In the genomic region with DNA sequence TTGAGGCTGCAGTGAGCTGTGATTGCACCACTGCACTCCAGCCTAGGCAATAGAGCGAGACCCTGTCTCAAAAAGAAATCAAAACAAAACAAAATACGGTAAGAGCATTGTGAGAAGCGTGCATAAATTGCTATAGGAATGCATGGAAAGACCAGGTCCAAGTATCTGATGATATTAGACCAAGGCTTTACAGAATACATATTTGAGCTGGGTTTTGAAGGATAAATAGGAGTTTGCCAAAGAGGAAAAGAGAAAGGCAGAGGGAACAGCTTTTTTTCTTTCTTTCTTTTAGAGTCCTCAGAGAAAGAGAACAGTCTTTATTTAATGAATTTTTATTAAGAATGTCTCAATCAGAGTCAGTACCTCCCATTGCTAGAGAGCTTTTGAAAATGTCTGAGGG, we compare ENCODE assay signal across 25 cellular contexts.
DNase-seq lines count a peak whose midpoint lies in the region; ATAC-seq and TF ChIP-seq lines count a peak whose summit lies in the region.
"Had no signal": no experiment of that assay in that cellular context is flagged by ENCODE, and none has a peak within 500 bp of the region (broad histone marks: within the 10 kb centered on the region; RNA-seq: fewer than 3 reads in every experiment).

No MANE protein-coding gene starts in this region.

- no peak for DNase-seq in activated naive CD4-positive, alpha-beta T cell (lab: John Stamatoyannopoulos, UW)
- DNase-seq in OCI-LY7 (ENCODE audit: low spot score) = no peak
- no peak for DNase-seq in naive thymus-derived CD4-positive, alpha-beta T cell
- DNase-seq in mammary epithelial cell = no peak
- DNase-seq in activated T-cell treated with anti-CD3 and anti-CD28 coated beads, Interleukin-2, amount 50 U/mL, for 24 hours = no peak
- no peak for DNase-seq in esophagus squamous epithelium (lab: John Stamatoyannopoulos, UW)
- DNase-seq: 8988T, ACHN, BE2C, C1 segment of cervical spinal cord, COR-L47, DMS 273 treated with DMSO at 0.1 percent for 48 hours, DMS153, DMS53, DMS79, EL, GDM1 had no signal

- CTCF ChIA-PET in HEK293 (lab: Yijun Ruan, JAX) = interaction anchor here (0.6 to 2.3 kb wide), 2 partner anchors 10 to 43 kb away, joined by 4 to 12 read pairs; no protein-coding TSS in a partner anchor
- CTCF ChIA-PET in OCI-LY7 (lab: Charles Lee; ENCODE audit: unreplicated experiment) = no interaction called here
- CTCF ChIA-PET in naive thymus-derived CD4-positive, alpha-beta T cell (lab: Charles Lee) = no interaction called here
- CTCF ChIA-PET in mammary epithelial cell (lab: Charles Lee; ENCODE audit: low non-redundant PET) = no interaction called here

- dilution Hi-C loops in mammary epithelial cell (cut with HindIII; ENCODE audit: low sequenced_read_pairs) = no loop called here

- H3K4me3 ChIP-seq in HEK293 (ENCODE audit: low read depth, low read length) = no peak overlapping the region
- H3K4me3 ChIP-seq in OCI-LY7 (ENCODE audit: low read depth, low read length, poor library complexity, severe bottlenecking) = no peak overlapping the region
- no peak overlapping the region for H3K4me3 ChIP-seq in naive thymus-derived CD4-positive, alpha-beta T cell (ENCODE audit: low read length)
- H3K4me3 ChIP-seq in mammary epithelial cell (replicated peaks in 1 of 3; ENCODE audit: insufficient read depth in 1 of 3, low read depth in 2 of 3, low read length in 3 of 3) = no peak overlapping the region
- no peak overlapping the region for H3K4me3 ChIP-seq in esophagus squamous epithelium
- H3K4me3 ChIP-seq: BLaER1, GM12878 had no signal

- H3K4me1 ChIP-seq in HEK293 (ENCODE audit: control insufficient read depth, insufficient read depth, low read length) (no peaks in the 10 kb centered on the region), OCI-LY7 (ENCODE audit: insufficient read depth, low read length, poor library complexity, severe bottlenecking) (no peaks in the 10 kb centered on the region), mammary epithelial cell (ENCODE audit: insufficient read depth, low read length) (no peaks in the 10 kb centered on the region), esophagus squamous epithelium (no peaks in the 10 kb centered on the region)
- peaks cover 0 to 12% of the 10 kb centered on the region in 2 donors for H3K4me1 ChIP-seq in naive thymus-derived CD4-positive, alpha-beta T cell (ENCODE audit: control insufficient read depth in 2 of 2, insufficient read depth in 2 of 2, low read length in 2 of 2)
- H3K4me1 ChIP-seq: BE2C, BLaER1 had no signal

- TF ChIP-seq CTCF in HEK293 (tag by site-specific recombination; IDR thresholded peaks at IDR 0.05) (no peak), OCI-LY7 (conservative IDR thresholded peaks at IDR 0.05; ENCODE audit: low read length) (no peak), mammary epithelial cell (conservative IDR thresholded peaks at IDR 0.05 in 1 of 2, IDR thresholded peaks at IDR 0.05 in 1 of 2; ENCODE audit: extremely low read depth in 1 of 2, insufficient read depth in 1 of 2, low read depth in 1 of 2, low read length in 2 of 2) (no peak), esophagus squamous epithelium (IDR thresholded peaks at IDR 0.05) (no peak)

- H3K4me2 ChIP-seq in OCI-LY7 (ENCODE audit: low read length) (no peak overlapping the region), mammary epithelial cell (ENCODE audit: insufficient read depth, low read depth, low read length) (no peak overlapping the region)
- H3K4me2 ChIP-seq: BLaER1 had no signal

- H3K4me3 Mint-ChIP-seq in activated naive CD4-positive, alpha-beta T cell treated with anti-CD3 and anti-CD28 coated beads, Interleukin-2, amount 50 U/mL, for 24 hours = no peak overlapping the region
- H3K4me3 Mint-ChIP-seq in naive thymus-derived CD4-positive, alpha-beta T cell = peak overlapping the region in 2 of 10 donors; percentile 35 to 52
- H3K4me3 Mint-ChIP-seq in activated T-cell treated with anti-CD3 and anti-CD28 coated beads, Interleukin-2, amount 50 U/mL, for 24 hours = no peak overlapping the region
- H3K4me3 Mint-ChIP-seq: CD4-positive, CD25-positive, alpha-beta regulatory T cell had no signal

- intact Hi-C loops in OCI-LY7 (cut with micrococcal nuclease; ENCODE audit: unreplicated experiment) (no loop called here), mammary epithelial cell (cut with micrococcal nuclease) (no loop called here), esophagus squamous epithelium (cut with DNase I) (no loop called here)
- intact Hi-C loops in naive thymus-derived CD4-positive, alpha-beta T cell (cut with micrococcal nuclease) = no loop called here

- POLR2A ChIA-PET in HEK293 (lab: Yijun Ruan, JAX) = no interaction called here
- POLR2A ChIA-PET in OCI-LY7 (lab: Charles Lee) = no interaction called here
- POLR2A ChIA-PET in naive thymus-derived CD4-positive, alpha-beta T cell (lab: Charles Lee) = no interaction called here

- H3K27ac ChIP-seq in HEK293 (ENCODE audit: extremely low read depth, low read depth, low read length) (no peak overlapping the region), OCI-LY7 (ENCODE audit: low read depth, low read length, poor library complexity, severe bottlenecking) (no peak overlapping the region), mammary epithelial cell (ENCODE audit: insufficient read depth, low read depth, low read length) (no peak overlapping the region), esophagus squamous epithelium (no peak overlapping the region)
- H3K27ac ChIP-seq in naive thymus-derived CD4-positive, alpha-beta T cell (ENCODE audit: low read depth, low read length) = no peak overlapping the region
- H3K27ac ChIP-seq: BLaER1 had no signal

- no peaks in the 10 kb centered on the region for H3K27me3 ChIP-seq in naive thymus-derived CD4-positive, alpha-beta T cell (ENCODE audit: control insufficient read depth in 2 of 2, insufficient read depth in 2 of 2, low read length in 2 of 2)
- H3K27me3 ChIP-seq in mammary epithelial cell (ENCODE audit: insufficient read depth, low read length) = peaks cover 10% of the 10 kb centered on the region
- H3K27me3 ChIP-seq in esophagus squamous epithelium = no peaks in the 10 kb centered on the region
- H3K27me3 ChIP-seq: BE2C had no signal

- H2AFZ ChIP-seq in OCI-LY7 (ENCODE audit: low read length) = no peak overlapping the region
- no peak overlapping the region for H2AFZ ChIP-seq in mammary epithelial cell (ENCODE audit: low read depth, low read length)

- H3K36me3 Mint-ChIP-seq in activated naive CD4-positive, alpha-beta T cell treated with anti-CD3 and anti-CD28 coated beads, Interleukin-2, amount 50 U/mL, for 24 hours = no peaks in the 10 kb centered on the region
- no peaks in the 10 kb centered on the region for H3K36me3 Mint-ChIP-seq in naive thymus-derived CD4-positive, alpha-beta T cell
- H3K36me3 Mint-ChIP-seq in activated T-cell treated with anti-CD3 and anti-CD28 coated beads, Interleukin-2, amount 50 U/mL, for 24 hours (ENCODE audit: low read depth) = no peaks in the 10 kb centered on the region
- H3K36me3 Mint-ChIP-seq: CD14-positive monocyte; CD4-positive, alpha-beta memory T cell; CD4-positive, CD25-positive, alpha-beta regulatory T cell had no signal

- TF ChIP-seq POLR2A in esophagus squamous epithelium (IDR thresholded peaks at IDR 0.05) = no peak

- H3K79me2 ChIP-seq in OCI-LY7 (ENCODE audit: insufficient read depth, low read depth, low read length) (no peaks in the 10 kb centered on the region), mammary epithelial cell (ENCODE audit: insufficient read depth, low read length) (no peaks in the 10 kb centered on the region)

- no peaks in the 10 kb centered on the region for H3K27me3 Mint-ChIP-seq in activated naive CD4-positive, alpha-beta T cell treated with anti-CD3 and anti-CD28 coated beads, Interleukin-2, amount 50 U/mL, for 24 hours
- peaks cover 0 to 3% (median 0%) of the 10 kb centered on the region in 5 donors for H3K27me3 Mint-ChIP-seq in naive thymus-derived CD4-positive, alpha-beta T cell
- peaks cover 13% of the 10 kb centered on the region for H3K27me3 Mint-ChIP-seq in activated T-cell treated with anti-CD3 and anti-CD28 coated beads, Interleukin-2, amount 50 U/mL, for 24 hours
- H3K27me3 Mint-ChIP-seq: CD4-positive, alpha-beta memory T cell had no signal

- ATAC-seq in naive thymus-derived CD4-positive, alpha-beta T cell = no peak
- ATAC-seq: GM12878 had no signal

- peaks cover 18% of the 10 kb centered on the region for H3K4me1 Mint-ChIP-seq in activated naive CD4-positive, alpha-beta T cell treated with anti-CD3 and anti-CD28 coated beads, Interleukin-2, amount 50 U/mL, for 24 hours
- H3K4me1 Mint-ChIP-seq in naive thymus-derived CD4-positive, alpha-beta T cell = peaks cover 9 to 19% (median 17%) of the 10 kb centered on the region in 7 donors
- peaks cover 11% of the 10 kb centered on the region for H3K4me1 Mint-ChIP-seq in activated T-cell treated with anti-CD3 and anti-CD28 coated beads, Interleukin-2, amount 50 U/mL, for 24 hours (ENCODE audit: low read depth)
- H3K4me1 Mint-ChIP-seq: CD14-positive monocyte had no signal

- H3K36me3 ChIP-seq in HEK293 (ENCODE audit: control insufficient read depth in 2 of 2, insufficient read depth in 1 of 2, low read length in 2 of 2) (no peaks in the 10 kb centered on the region), OCI-LY7 (ENCODE audit: insufficient read depth, low read length) (peaks cover 12% of the 10 kb centered on the region; the same call in 1 of the 2 replicates), mammary epithelial cell (ENCODE audit: insufficient read depth, low read length) (no peaks in the 10 kb centered on the region), esophagus squamous epithelium (no peaks in the 10 kb centered on the region)
- H3K36me3 ChIP-seq in naive thymus-derived CD4-positive, alpha-beta T cell (ENCODE audit: control insufficient read depth in 2 of 3, insufficient read depth in 3 of 3, low read length in 3 of 3) = no peaks in the 10 kb centered on the region
- H3K36me3 ChIP-seq: BE2C, BLaER1 had no signal

- H3K9me2 ChIP-seq in OCI-LY7 (ENCODE audit: insufficient read depth, low read length) = no peaks in the 10 kb centered on the region

- no peaks in the 10 kb centered on the region for H3K9me3 ChIP-seq in HEK293 (ENCODE audit: control insufficient read depth, insufficient read depth, low read depth, low read length)
- H3K9me3 ChIP-seq in OCI-LY7 (ENCODE audit: low read length) = no peaks in the 10 kb centered on the region
- no peaks in the 10 kb centered on the region for H3K9me3 ChIP-seq in naive thymus-derived CD4-positive, alpha-beta T cell (ENCODE audit: control insufficient read depth in 2 of 3, low read length in 3 of 3)
- H3K9me3 ChIP-seq in mammary epithelial cell (replicated peaks; ENCODE audit: insufficient read depth, low read length) = no peaks in the 10 kb centered on the region
- H3K9me3 ChIP-seq in esophagus squamous epithelium = no peaks in the 10 kb centered on the region
- H3K9me3 ChIP-seq: BE2C, BLaER1 had no signal

- H3K27ac Mint-ChIP-seq in activated naive CD4-positive, alpha-beta T cell treated with anti-CD3 and anti-CD28 coated beads, Interleukin-2, amount 50 U/mL, for 24 hours = peak overlapping the region; percentile 14
- H3K27ac Mint-ChIP-seq in naive thymus-derived CD4-positive, alpha-beta T cell = peak overlapping the region in 5 of 9 donors; percentile 10 to 87 (median 59)
- H3K27ac Mint-ChIP-seq in activated T-cell treated with anti-CD3 and anti-CD28 coated beads, Interleukin-2, amount 50 U/mL, for 24 hours = no peak overlapping the region
- H3K27ac Mint-ChIP-seq: CD14-positive monocyte had no signal

- no peak overlapping the region for H3K9ac ChIP-seq in mammary epithelial cell (ENCODE audit: insufficient read depth, low read length)
- H3K9ac ChIP-seq: BLaER1 had no signal

- in situ Hi-C loops in mammary epithelial cell (cut with MboI; ENCODE audit: low sequenced_read_pairs in 2 of 2) = loop anchor here (10.0 to 25.0 kb wide), 2 partner anchors 236 to 239 kb away; a partner anchor contains a TSS

- WGBS in mammary epithelial cell (ENCODE audit: low coverage, missing lambda C conversion rate) = 49% methylated on average over 3 of the region's 3 CpGs
- WGBS in esophagus squamous epithelium, 2 donors = 74 to 87% methylated on average over 3 of the region's 3 CpGs

- H4K20me1 ChIP-seq in OCI-LY7 (ENCODE audit: insufficient read depth, low read length) (no peaks in the 10 kb centered on the region), mammary epithelial cell (ENCODE audit: insufficient read depth, low read length) (no peaks in the 10 kb centered on the region)
- H4K20me1 ChIP-seq: BLaER1 had no signal

- BruUV-seq in OCI-LY7 (replicated peaks; lab: Mats Ljungman, UMichigan) (TSS peak; percentile 36), mammary epithelial cell (replicated peaks; lab: Mats Ljungman, UMichigan) (no TSS peak)

- H3K9me3 Mint-ChIP-seq in activated naive CD4-positive, alpha-beta T cell treated with anti-CD3 and anti-CD28 coated beads, Interleukin-2, amount 50 U/mL, for 24 hours = no peaks in the 10 kb centered on the region
- H3K9me3 Mint-ChIP-seq in naive thymus-derived CD4-positive, alpha-beta T cell = no peaks in the 10 kb centered on the region
- no peaks in the 10 kb centered on the region for H3K9me3 Mint-ChIP-seq in activated T-cell treated with anti-CD3 and anti-CD28 coated beads, Interleukin-2, amount 50 U/mL, for 24 hours
- H3K9me3 Mint-ChIP-seq: CD14-positive monocyte; CD8-positive, alpha-beta memory T cell had no signal
